Comparison of ENCODE assay signal across 13 cellular contexts in genomic region chr3:34183581-34184313, GRCh38.
DNase-seq lines count a peak whose midpoint lies in the region; ATAC-seq and TF ChIP-seq lines count a peak whose summit lies in the region.
"Had no signal": no experiment of that assay in that cellular context is flagged by ENCODE, and none has a peak within 500 bp of the region (broad histone marks: within the 10 kb centered on the region; RNA-seq: fewer than 3 reads in every experiment).

No MANE protein-coding gene starts in this region.

- POLR2A ChIA-PET in WTC11 (lab: Charles Lee): no interaction called here

- no peak overlapping the region for H3K27ac Mint-ChIP-seq in WTC11
- peak overlapping the region; percentile 23 for H3K27ac Mint-ChIP-seq in osteocyte (ENCODE audit: unreplicated experiment)
- no peak overlapping the region for H3K27ac Mint-ChIP-seq in glutamatergic neuron (ENCODE audit: unreplicated experiment)

- H3K4me3 Mint-ChIP-seq in WTC11: no peak overlapping the region
- H3K4me3 Mint-ChIP-seq in osteocyte (ENCODE audit: unreplicated experiment): no peak overlapping the region
- H3K4me3 Mint-ChIP-seq in glutamatergic neuron (ENCODE audit: unreplicated experiment): no peak overlapping the region

- peaks cover 26% of the 10 kb centered on the region for H3K4me1 Mint-ChIP-seq in WTC11
- H3K4me1 Mint-ChIP-seq in osteocyte (ENCODE audit: unreplicated experiment): peaks cover 72% of the 10 kb centered on the region
- no peaks in the 10 kb centered on the region for H3K4me1 Mint-ChIP-seq in glutamatergic neuron (ENCODE audit: low read depth, unreplicated experiment)

- H3K9me3 Mint-ChIP-seq in WTC11 (peaks cover 4% of the 10 kb centered on the region; the same call in 1 of the 2 replicates), osteocyte (ENCODE audit: unreplicated experiment) (peaks cover under 1% of the 10 kb centered on the region), glutamatergic neuron (ENCODE audit: unreplicated experiment) (no peaks in the 10 kb centered on the region)

- CTCF ChIA-PET in WTC11 (lab: Charles Lee): interaction anchor here (0.8 kb wide), 1 partner anchor 77 kb away, joined by 4 read pairs; no protein-coding TSS in a partner anchor

- H3K27me3 Mint-ChIP-seq in WTC11 (ENCODE audit: low read depth): no peaks in the 10 kb centered on the region
- no peaks in the 10 kb centered on the region for H3K27me3 Mint-ChIP-seq in osteocyte (ENCODE audit: unreplicated experiment)
- no peaks in the 10 kb centered on the region for H3K27me3 Mint-ChIP-seq in glutamatergic neuron (ENCODE audit: unreplicated experiment)

- DNase-seq in NCI-H524 (lab: John Stamatoyannopoulos, UW) (peak; percentile 30 to 32), NCI-H524 treated with DMSO at 0.1 percent for 48 hours (lab: John Stamatoyannopoulos, UW) (no peak), NCI-H2171 treated with DMSO at 0.1 percent for 48 hours (lab: John Stamatoyannopoulos, UW) (peak; percentile 93), WTC11 (ENCODE audit: low spot score) (peak; percentile 14), osteocyte (ENCODE audit: extremely low spot score, unreplicated experiment) (no peak), glutamatergic neuron (no peak)
- DNase-seq: activated CD4-positive, alpha-beta T cell treated with anti-CD3 and anti-CD28 coated beads, Interleukin-2, amount 50 U/mL, for 1 hour; activated naive CD4-positive, alpha-beta T cell; NCI-H526; SK-N-SH had no signal

- TF ChIP-seq CTCF in WTC11 (IDR thresholded peaks at IDR 0.05): no peak
- TF ChIP-seq CTCF in osteocyte (IDR thresholded peaks at IDR 0.05): no peak
- no peak for TF ChIP-seq CTCF in glutamatergic neuron (IDR thresholded peaks at IDR 0.05; ENCODE audit: partially characterized antibody, unreplicated experiment)

- ATAC-seq in WTC11: peak; percentile 80
- no peak for ATAC-seq in GM19023 (IDR thresholded peaks at IDR 0.05; ENCODE audit: unreplicated experiment)
- no peak for ATAC-seq in GM18907 (IDR thresholded peaks at IDR 0.05; ENCODE audit: unreplicated experiment)
- ATAC-seq: Panc1 had no signal

- H3K36me3 Mint-ChIP-seq in WTC11 (no peaks in the 10 kb centered on the region), osteocyte (ENCODE audit: unreplicated experiment) (peaks cover 59% of the 10 kb centered on the region), glutamatergic neuron (ENCODE audit: unreplicated experiment) (no peaks in the 10 kb centered on the region)

TF ChIP-seq in WTC11, 78 proteins besides CTCF, POLR2A, EP300 and RAD21 (continues in another document):
- TF ChIP-seq MAX (CRISPR knock-in tag; IDR thresholded peaks at IDR 0.05) (no peak), GTF2I (CRISPR knock-in tag; conservative IDR thresholded peaks at IDR 0.05) (no peak), ZNF121 (CRISPR knock-in tag; IDR thresholded peaks at IDR 0.05) (no peak), JAZF1 (CRISPR knock-in tag; IDR thresholded peaks at IDR 0.05) (no peak), E2F1 (CRISPR knock-in tag; IDR thresholded peaks at IDR 0.05) (no peak), ESRRA (CRISPR knock-in tag; IDR thresholded peaks at IDR 0.05; ENCODE audit: borderline replicate concordance) (no peak), E2F4 (CRISPR knock-in tag; IDR thresholded peaks at IDR 0.05; ENCODE audit: borderline replicate concordance, low read depth) (no peak), ETV6 (CRISPR knock-in tag; IDR thresholded peaks at IDR 0.05) (no peak), ZBTB21 (CRISPR knock-in tag; IDR thresholded peaks at IDR 0.05; ENCODE audit: borderline replicate concordance) (no peak), ZNF671 (CRISPR knock-in tag; IDR thresholded peaks at IDR 0.05) (no peak), USF2 (CRISPR knock-in tag; IDR thresholded peaks at IDR 0.05) (no peak), ATF2 (CRISPR knock-in tag; IDR thresholded peaks at IDR 0.05; ENCODE audit: borderline replicate concordance, low read depth) (no peak), PRDM15 (CRISPR knock-in tag; IDR thresholded peaks at IDR 0.05) (no peak), ATF1 (CRISPR knock-in tag; IDR thresholded peaks at IDR 0.05) (no peak), SMAD3 (CRISPR knock-in tag; IDR thresholded peaks at IDR 0.05; ENCODE audit: borderline replicate concordance) (no peak)

Comparison
In these comparisons a context has a peak if more than half of its experiments do, and no peak if none do; other contexts are left out.
1. DNase-seq: peak in NCI-H524 (2 of 2), NCI-H2171 treated with DMSO at 0.1 percent for 48 hours (single experiment) and WTC11 (single experiment); none in NCI-H524 treated with DMSO at 0.1 percent for 48 hours (single experiment), osteocyte (single experiment) and glutamatergic neuron (single experiment).